ENCODE assay signal across 27 cellular contexts in the genomic region with DNA sequence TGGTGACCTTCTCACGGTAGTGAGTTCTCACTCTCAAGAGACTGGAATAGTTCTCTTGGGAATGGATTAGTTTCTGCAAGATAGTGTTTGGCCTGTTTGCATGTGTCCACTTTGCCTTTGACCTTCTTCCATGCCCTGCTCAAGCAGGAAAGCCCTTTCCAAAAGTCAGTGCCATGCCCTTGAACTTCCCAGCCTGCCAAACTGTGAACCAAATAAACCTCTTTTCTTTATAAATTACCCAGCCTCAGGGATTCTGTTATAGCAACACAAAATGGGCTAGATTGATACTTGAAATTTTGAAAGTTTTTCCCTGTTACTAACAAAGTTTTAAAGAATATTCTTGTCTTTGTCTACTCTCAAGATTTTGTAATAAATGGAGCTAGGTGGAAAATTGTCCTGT.
"Had no signal": no experiment of that assay in that cellular context is flagged by ENCODE, and none has a peak within 500 bp of the region (broad histone marks: within the 10 kb centered on the region; RNA-seq: fewer than 3 reads in every experiment).

No MANE protein-coding gene starts in this region.

- H3K27ac ChIP-seq: colonic mucosa, coronary artery, dorsolateral prefrontal cortex, epithelial cell of prostate, esophagus muscularis mucosa, esophagus squamous epithelium, foreskin keratinocyte, gastrocnemius medialis, gastroesophageal sphincter, heart left ventricle, heart right ventricle had no signal

- DNase-seq: colonic mucosa; cortex of kidney; dermis blood vessel endothelial cell; dorsolateral prefrontal cortex; effector CD4-positive, alpha-beta T cell; effector CD8-positive, alpha-beta T cell; effector memory CD4-positive, alpha-beta T cell; effector memory CD8-positive, alpha-beta T cell; endodermal cell; erythroblast; esophagus squamous epithelium; foreskin fibroblast; foreskin keratinocyte; foreskin melanocyte; gastrocnemius medialis; glutamatergic neuron; head of caudate nucleus; heart left ventricle; heart right ventricle had no signal

- H3K36me3 ChIP-seq: colonic mucosa, esophagus muscularis mucosa, esophagus squamous epithelium, gastrocnemius medialis, gastroesophageal sphincter, heart left ventricle, heart right ventricle had no signal

- ATAC-seq: effector memory CD8-positive, alpha-beta T cell; esophagus mucosa; foreskin keratinocyte; gastrocnemius medialis; gastroesophageal sphincter; heart left ventricle; heart right ventricle had no signal

- H3K4me1 ChIP-seq: colonic mucosa, esophagus muscularis mucosa, esophagus squamous epithelium, gastrocnemius medialis, gastroesophageal sphincter, heart left ventricle, heart right ventricle had no signal

- H3K4me3 ChIP-seq: colonic mucosa, coronary artery, dorsolateral prefrontal cortex, esophagus muscularis mucosa, esophagus squamous epithelium, gastrocnemius medialis, gastroesophageal sphincter, heart left ventricle, heart right ventricle had no signal

- H3K9me3 ChIP-seq: colonic mucosa, gastrocnemius medialis had no signal

- H3K27me3 ChIP-seq: colonic mucosa, dorsolateral prefrontal cortex, esophagus muscularis mucosa, esophagus squamous epithelium, foreskin keratinocyte, gastrocnemius medialis, gastroesophageal sphincter, heart left ventricle had no signal

- FAIRE-seq: colon, endometrium, endothelial cell of umbilical vein had no signal
